ENCODE assay signal across 1 cellular context in the genomic region with DNA sequence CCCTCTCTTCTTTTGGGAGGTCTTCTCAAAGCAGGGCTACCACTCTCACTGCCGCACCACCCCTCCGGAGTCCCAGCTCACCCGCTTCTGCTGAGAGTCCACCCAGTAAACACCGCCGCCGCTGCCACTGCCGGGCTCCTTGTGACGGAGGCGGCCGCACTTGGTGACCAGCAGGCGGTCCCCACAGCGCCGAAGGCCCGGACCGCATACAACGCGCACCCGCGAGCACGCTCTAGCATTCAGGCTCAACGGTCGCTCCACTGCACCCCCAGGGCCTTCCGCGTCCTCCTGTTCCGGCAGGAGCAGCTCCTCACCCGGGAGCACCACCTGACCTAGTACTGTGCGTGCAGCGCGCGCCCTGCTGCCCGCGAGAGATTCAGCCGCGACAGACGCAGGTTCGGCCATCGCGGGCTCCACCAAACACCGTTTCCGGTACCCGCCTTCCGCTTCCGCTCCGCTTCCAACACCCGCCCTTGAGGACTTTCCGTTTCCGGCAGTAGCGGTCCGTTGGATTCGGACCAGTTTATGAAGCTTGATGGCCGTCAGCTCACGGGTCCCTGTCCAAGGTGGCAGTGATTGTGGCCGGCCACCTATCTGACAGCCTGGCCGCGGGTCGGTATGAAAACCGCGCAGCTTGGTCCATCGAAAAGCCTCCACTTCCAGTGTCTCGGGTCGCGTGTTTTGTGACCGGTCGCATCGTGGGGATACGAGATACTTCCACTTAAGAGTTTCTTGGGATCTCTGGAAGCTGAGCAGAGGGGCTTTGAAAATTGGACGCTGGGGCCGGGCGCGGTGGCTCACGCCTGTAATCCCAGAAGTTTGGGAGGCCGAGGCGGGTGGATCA.
TF ChIP-seq lines count a peak whose summit lies in the region.

Gene EXOSC3 (minus strand): TSS at position 425 of the 844 bp plus-strand sequence. CDS start 20 bp downstream, at position 405.

TF ChIP-seq in K562, 482 proteins besides CTCF, POLR2A, EP300 and RAD21 (continued from another document and continues in another):
- no peak for TF ChIP-seq MLX (CRISPR knock-in tag; conservative IDR thresholded peaks at IDR 0.05)
- TF ChIP-seq ZNF444 (CRISPR knock-in tag; IDR thresholded peaks at IDR 0.05) = no peak
- no peak for TF ChIP-seq SRSF9 (IDR thresholded peaks at IDR 0.05; ENCODE audit: borderline replicate concordance, low read depth, low read length)
- 0 out of 2 replicates have a peak, but pooled peaks have one; percentile 38 for TF ChIP-seq ZBTB9 (CRISPR knock-in tag; IDR thresholded peaks at IDR 0.05)
- TF ChIP-seq ZFX (CRISPR knock-in tag; IDR thresholded peaks at IDR 0.05) = peak; percentile 90
- TF ChIP-seq ZC3H8 (IDR thresholded peaks at IDR 0.05) = no peak
- no peak for TF ChIP-seq ZNF133 (CRISPR knock-in tag; IDR thresholded peaks at IDR 0.05)
- TF ChIP-seq, protein P1, sequence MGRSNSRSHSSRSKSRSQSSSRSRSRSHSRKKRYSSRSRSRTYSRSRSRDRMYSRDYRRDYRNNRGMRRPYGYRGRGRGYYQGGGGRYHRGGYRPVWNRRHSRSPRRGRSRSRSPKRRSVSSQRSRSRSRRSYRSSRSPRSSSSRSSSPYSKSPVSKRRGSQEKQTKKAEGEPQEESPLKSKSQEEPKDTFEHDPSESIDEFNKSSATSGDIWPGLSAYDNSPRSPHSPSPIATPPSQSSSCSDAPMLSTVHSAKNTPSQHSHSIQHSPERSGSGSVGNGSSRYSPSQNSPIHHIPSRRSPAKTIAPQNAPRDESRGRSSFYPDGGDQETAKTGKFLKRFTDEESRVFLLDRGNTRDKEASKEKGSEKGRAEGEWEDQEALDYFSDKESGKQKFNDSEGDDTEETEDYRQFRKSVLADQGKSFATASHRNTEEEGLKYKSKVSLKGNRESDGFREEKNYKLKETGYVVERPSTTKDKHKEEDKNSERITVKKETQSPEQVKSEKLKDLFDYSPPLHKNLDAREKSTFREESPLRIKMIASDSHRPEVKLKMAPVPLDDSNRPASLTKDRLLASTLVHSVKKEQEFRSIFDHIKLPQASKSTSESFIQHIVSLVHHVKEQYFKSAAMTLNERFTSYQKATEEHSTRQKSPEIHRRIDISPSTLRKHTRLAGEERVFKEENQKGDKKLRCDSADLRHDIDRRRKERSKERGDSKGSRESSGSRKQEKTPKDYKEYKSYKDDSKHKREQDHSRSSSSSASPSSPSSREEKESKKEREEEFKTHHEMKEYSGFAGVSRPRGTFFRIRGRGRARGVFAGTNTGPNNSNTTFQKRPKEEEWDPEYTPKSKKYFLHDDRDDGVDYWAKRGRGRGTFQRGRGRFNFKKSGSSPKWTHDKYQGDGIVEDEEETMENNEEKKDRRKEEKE (IDR thresholded peaks at IDR 0.05; ENCODE audit: borderline replicate concordance in 1 of 2, control insufficient read depth in 1 of 2, low read depth in 2 of 2, low read length in 1 of 2) = peak in 1 of 2 experiments; percentile 87; a peak in 1 of 4 replicates
- TF ChIP-seq TOE1 (IDR thresholded peaks at IDR 0.05; ENCODE audit: borderline replicate concordance) = peak; percentile 34; the same call in 1 of the 2 replicates
- TF ChIP-seq TOE1 (CRISPR knock-in tag; IDR thresholded peaks at IDR 0.05; ENCODE audit: borderline replicate concordance, low read depth) = no peak; the same call in 1 of the 2 replicates
- TF ChIP-seq ZNF384 (IDR thresholded peaks at IDR 0.05; ENCODE audit: low read depth, low read length) = no peak
- no peak; the same call in 1 of the 2 replicates for TF ChIP-seq NFATC3 (IDR thresholded peaks at IDR 0.05)
- peak; percentile 55; the same call in 1 of the 2 replicates for TF ChIP-seq NR2C2 (CRISPR knock-in tag; IDR thresholded peaks at IDR 0.05)
- peak; percentile 83; the same call in 1 of the 2 replicates for TF ChIP-seq NR2C2 (tag; IDR thresholded peaks at IDR 0.05)
- TF ChIP-seq AFF1 (IDR thresholded peaks at IDR 0.05; ENCODE audit: low read depth in 1 of 2, partially characterized antibody in 2 of 2) = peak in 1 of 2 experiments; percentile 79
- peak; percentile 57 for TF ChIP-seq CHD1 (IDR thresholded peaks at IDR 0.05; ENCODE audit: low read length)
- peak; percentile 41; the same call in 1 of the 2 replicates for TF ChIP-seq NR2C1 (IDR thresholded peaks at IDR 0.05)
- TF ChIP-seq NR2C1 (tag; IDR thresholded peaks at IDR 0.05) = peak; percentile 63
- peak; percentile 85; the same call in 1 of the 2 replicates for TF ChIP-seq KAT7 (CRISPR knock-in tag; IDR thresholded peaks at IDR 0.05; ENCODE audit: borderline replicate concordance)
- TF ChIP-seq TEAD1 (CRISPR knock-in tag; IDR thresholded peaks at IDR 0.05) = no peak; a peak in 1 of 4 replicates
- peak; percentile 55; the same call in 1 of the 2 replicates for TF ChIP-seq TCF3 (CRISPR knock-in tag; IDR thresholded peaks at IDR 0.05)
- TF ChIP-seq, protein P2, sequence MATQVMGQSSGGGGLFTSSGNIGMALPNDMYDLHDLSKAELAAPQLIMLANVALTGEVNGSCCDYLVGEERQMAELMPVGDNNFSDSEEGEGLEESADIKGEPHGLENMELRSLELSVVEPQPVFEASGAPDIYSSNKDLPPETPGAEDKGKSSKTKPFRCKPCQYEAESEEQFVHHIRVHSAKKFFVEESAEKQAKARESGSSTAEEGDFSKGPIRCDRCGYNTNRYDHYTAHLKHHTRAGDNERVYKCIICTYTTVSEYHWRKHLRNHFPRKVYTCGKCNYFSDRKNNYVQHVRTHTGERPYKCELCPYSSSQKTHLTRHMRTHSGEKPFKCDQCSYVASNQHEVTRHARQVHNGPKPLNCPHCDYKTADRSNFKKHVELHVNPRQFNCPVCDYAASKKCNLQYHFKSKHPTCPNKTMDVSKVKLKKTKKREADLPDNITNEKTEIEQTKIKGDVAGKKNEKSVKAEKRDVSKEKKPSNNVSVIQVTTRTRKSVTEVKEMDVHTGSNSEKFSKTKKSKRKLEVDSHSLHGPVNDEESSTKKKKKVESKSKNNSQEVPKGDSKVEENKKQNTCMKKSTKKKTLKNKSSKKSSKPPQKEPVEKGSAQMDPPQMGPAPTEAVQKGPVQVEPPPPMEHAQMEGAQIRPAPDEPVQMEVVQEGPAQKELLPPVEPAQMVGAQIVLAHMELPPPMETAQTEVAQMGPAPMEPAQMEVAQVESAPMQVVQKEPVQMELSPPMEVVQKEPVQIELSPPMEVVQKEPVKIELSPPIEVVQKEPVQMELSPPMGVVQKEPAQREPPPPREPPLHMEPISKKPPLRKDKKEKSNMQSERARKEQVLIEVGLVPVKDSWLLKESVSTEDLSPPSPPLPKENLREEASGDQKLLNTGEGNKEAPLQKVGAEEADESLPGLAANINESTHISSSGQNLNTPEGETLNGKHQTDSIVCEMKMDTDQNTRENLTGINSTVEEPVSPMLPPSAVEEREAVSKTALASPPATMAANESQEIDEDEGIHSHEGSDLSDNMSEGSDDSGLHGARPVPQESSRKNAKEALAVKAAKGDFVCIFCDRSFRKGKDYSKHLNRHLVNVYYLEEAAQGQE (CRISPR knock-in tag; IDR thresholded peaks at IDR 0.05; ENCODE audit: low read depth) = peak; percentile 96
- no peak for TF ChIP-seq ZNF347 (CRISPR knock-in tag; IDR thresholded peaks at IDR 0.05; ENCODE audit: low read depth)
- TF ChIP-seq, protein P3, sequence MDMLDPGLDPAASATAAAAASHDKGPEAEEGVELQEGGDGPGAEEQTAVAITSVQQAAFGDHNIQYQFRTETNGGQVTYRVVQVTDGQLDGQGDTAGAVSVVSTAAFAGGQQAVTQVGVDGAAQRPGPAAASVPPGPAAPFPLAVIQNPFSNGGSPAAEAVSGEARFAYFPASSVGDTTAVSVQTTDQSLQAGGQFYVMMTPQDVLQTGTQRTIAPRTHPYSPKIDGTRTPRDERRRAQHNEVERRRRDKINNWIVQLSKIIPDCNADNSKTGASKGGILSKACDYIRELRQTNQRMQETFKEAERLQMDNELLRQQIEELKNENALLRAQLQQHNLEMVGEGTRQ (CRISPR knock-in tag; IDR thresholded peaks at IDR 0.05) = peak; percentile 51; the same call in 1 of the 2 replicates
- TF ChIP-seq ZNF239 (CRISPR knock-in tag; IDR thresholded peaks at IDR 0.05) = no peak
- peak; percentile 93 for TF ChIP-seq E2F1 (CRISPR knock-in tag; IDR thresholded peaks at IDR 0.05)
- peak; percentile 21; the same call in 1 of the 2 replicates for TF ChIP-seq BHLHE40 (IDR thresholded peaks at IDR 0.05; ENCODE audit: low read length)
- no peak for TF ChIP-seq ZFPM2 (CRISPR knock-in tag; IDR thresholded peaks at IDR 0.05)
- TF ChIP-seq KLF10 (CRISPR knock-in tag; IDR thresholded peaks at IDR 0.05) = no peak
- TF ChIP-seq ZNF143 (CRISPR knock-in tag; IDR thresholded peaks at IDR 0.05) = no peak
- TF ChIP-seq ZNF518B (CRISPR knock-in tag; IDR thresholded peaks at IDR 0.05) = no peak
- TF ChIP-seq, protein P4, sequence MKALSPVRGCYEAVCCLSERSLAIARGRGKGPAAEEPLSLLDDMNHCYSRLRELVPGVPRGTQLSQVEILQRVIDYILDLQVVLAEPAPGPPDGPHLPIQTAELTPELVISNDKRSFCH (CRISPR knock-in tag; IDR thresholded peaks at IDR 0.05) = no peak
- TF ChIP-seq, protein P4 (tag; IDR thresholded peaks at IDR 0.05) = peak; percentile 82
- peak; percentile 44; the same call in 1 of the 2 replicates for TF ChIP-seq NR3C1 (CRISPR knock-in tag; IDR thresholded peaks at IDR 0.05)
- no peak for TF ChIP-seq HIVEP1 (CRISPR knock-in tag; IDR thresholded peaks at IDR 0.05)
